In genomic region chr1:10474613-10475507, GRCh38 we compare ENCODE assay signal across 8 cellular contexts. TPM values are rescaled to one million over a fixed set of nuclear protein-coding genes. Genes with fewer than 3 reads are reported as not detected.
DNase-seq lines count a peak whose midpoint lies in the region; ATAC-seq and TF ChIP-seq lines count a peak whose summit lies in the region.

TSS of gene PEX14 (plus strand) at chr1:10474950. CDS start at chr1:10474967, 17 bp downstream.

- no peaks in the 10 kb centered on the region for H3K9me3 ChIP-seq in mammary epithelial cell (replicated peaks; ENCODE audit: insufficient read depth, low read length)

- in situ Hi-C loops in mammary epithelial cell (cut with MboI; ENCODE audit: low sequenced_read_pairs in 2 of 2), result no loop called here

- no peaks in the 10 kb centered on the region for H4K20me1 ChIP-seq in mammary epithelial cell (ENCODE audit: insufficient read depth, low read length)

- H3K27me3 ChIP-seq in mammary epithelial cell (ENCODE audit: insufficient read depth, low read length), result no peaks in the 10 kb centered on the region

- H3K27ac ChIP-seq in VCaP (peak within 1 kb of the TSS; percentile 85), mammary epithelial cell (ENCODE audit: insufficient read depth, low read depth, low read length) (peak within 1 kb of the TSS; percentile 57), skin epidermis (peak within 1 kb of the TSS in 20 of 21 experiments; percentile 24 to 93 (median 87))

- H3K79me2 ChIP-seq in mammary epithelial cell (ENCODE audit: insufficient read depth, low read length), result peaks cover 68% of the 10 kb centered on the region

- no peak for TF ChIP-seq CTCF in VCaP (conservative IDR thresholded peaks at IDR 0.05)
- TF ChIP-seq CTCF in mammary epithelial cell (conservative IDR thresholded peaks at IDR 0.05 in 1 of 2, IDR thresholded peaks at IDR 0.05 in 1 of 2; ENCODE audit: extremely low read depth in 1 of 2, insufficient read depth in 1 of 2, low read depth in 1 of 2, low read length in 2 of 2), result no peak

- peaks cover 2% of the 10 kb centered on the region for H3K36me3 ChIP-seq in mammary epithelial cell (ENCODE audit: insufficient read depth, low read length)

- H3K4me2 ChIP-seq in mammary epithelial cell (ENCODE audit: insufficient read depth, low read depth, low read length), result peak within 1 kb of the TSS; percentile 77

- BruUV-seq in mammary epithelial cell (replicated peaks; lab: Mats Ljungman, UMichigan), result no TSS peak

- 51% methylated on average over 10 of the region's 50 CpGs for WGBS in mammary epithelial cell (ENCODE audit: low coverage, missing lambda C conversion rate)

- peak within 1 kb of the TSS; percentile 67 to 87 (median 77) for H3K4me3 ChIP-seq in mammary epithelial cell (replicated peaks in 1 of 3; ENCODE audit: insufficient read depth in 1 of 3, low read depth in 2 of 3, low read length in 3 of 3)
- H3K4me3 ChIP-seq in skin epidermis, result peak within 1 kb of the TSS; percentile 69 to 100 (median 95)

- CTCF ChIA-PET in mammary epithelial cell (lab: Charles Lee; ENCODE audit: low non-redundant PET), result interaction anchor here (0.6 kb wide), 1 partner anchor 44 kb away, joined by 3 read pairs; no protein-coding TSS in a partner anchor

- intact Hi-C loops in mammary epithelial cell (cut with micrococcal nuclease), result loop anchor here (1.0 kb wide), 1 partner anchor 21 kb away; no protein-coding TSS in a partner anchor

- H2AFZ ChIP-seq in mammary epithelial cell (ENCODE audit: low read depth, low read length), result peak within 1 kb of the TSS; percentile 77

- dilution Hi-C loops in mammary epithelial cell (cut with HindIII; ENCODE audit: low sequenced_read_pairs), result no loop called here

- DNase-seq in NK-92 treated with Interleukin-12 subunit alpha and Interleukin-12 subunit beta, amount 100 ng/mL, for 24 hours (lab: John Stamatoyannopoulos, UW), result peak; percentile 78
- no peak for DNase-seq in NK-92 (lab: John Stamatoyannopoulos, UW; ENCODE audit: unreplicated experiment)
- DNase-seq in NCI-H2196 (lab: John Stamatoyannopoulos, UW; ENCODE audit: unreplicated experiment), result peak; percentile 92
- DNase-seq in mammary epithelial cell, result peak; percentile 78
- DNase-seq in iPS-NIHi11 (ENCODE audit: low spot score), result peak; percentile 94

- ATAC-seq in HG03064 (IDR thresholded peaks at IDR 0.05; ENCODE audit: low read depth, unreplicated experiment), result peak; percentile 51

- peak within 1 kb of the TSS; percentile 86 for H3K9ac ChIP-seq in mammary epithelial cell (ENCODE audit: insufficient read depth, low read length)

- H3K4me1 ChIP-seq in mammary epithelial cell (ENCODE audit: insufficient read depth, low read length), result peaks cover 8% of the 10 kb centered on the region

RNA-seq across cellular contexts. Expression of gene PEX14, which starts in this region (rescaled TPM):
- 10 to 100 TPM; 21.0 to 28.0 TPM for total RNA-seq in mammary epithelial cell
- polyA plus RNA-seq in mammary epithelial cell, result 17.0 TPM
- polyA minus RNA-seq in mammary epithelial cell, result 5.2 TPM
